ENCODE assay signal across 28 cellular contexts in genomic region chr2:233544079-233544690, GRCh38. TPM values are rescaled to one million over a fixed set of nuclear protein-coding genes. Genes with fewer than 3 reads are reported as not detected.
DNase-seq lines count a peak whose midpoint lies in the region; ATAC-seq, FAIRE-seq and TF ChIP-seq lines count a peak whose summit lies in the region.
"Had no signal": no experiment of that assay in that cellular context is flagged by ENCODE, and none has a peak within 500 bp of the region (broad histone marks: within the 10 kb centered on the region; RNA-seq: fewer than 3 reads in every experiment).

No MANE protein-coding gene starts in this region.

- in situ Hi-C loops in astrocyte of the spinal cord (cut with HindIII; ENCODE audit: low sequenced_read_pairs): no loop called here

- no peaks in the 10 kb centered on the region for H3K27me3 ChIP-seq in uterus
- H3K27me3 ChIP-seq: cardiac muscle cell, hepatocyte, neutrophil, suprapubic skin had no signal

- H3K36me3 ChIP-seq in kidney (ENCODE audit: control insufficient read depth in 1 of 2, insufficient read depth in 2 of 2, low read length in 2 of 2) (peaks cover 9 to 12% of the 10 kb centered on the region in 2 donors), uterus (no peaks in the 10 kb centered on the region)
- H3K36me3 ChIP-seq: neutrophil, prostate gland had no signal

- peaks cover 8% of the 10 kb centered on the region for H3K9me3 Mint-ChIP-seq in nephron progenitor cell
- H3K9me3 Mint-ChIP-seq: activated CD4-positive, alpha-beta memory T cell treated with anti-CD3 and anti-CD28 coated beads for 36 hours; CD8-positive, alpha-beta T cell; dendritic cell treated with granulocyte-macrophage colony-stimulating factor and Interleukin-4, amounts not matched to agents 40 ng/mL and 50 ng/mL, for 4 days; stimulated activated memory B cell treated with anti-CD40 and anti-IgM and Interleukin-4, amounts not matched to agents 10 μg/mL and 1 μg/mL and 100 μg/mL, for 72 hours had no signal

- TF ChIP-seq CTCF in astrocyte of the spinal cord (IDR thresholded peaks at IDR 0.05; ENCODE audit: low read depth, low read length) (no peak), kidney (IDR thresholded peaks at IDR 0.05; ENCODE audit: borderline replicate concordance, extremely low read depth, insufficient read depth) (no peak), nephron progenitor cell (IDR thresholded peaks at IDR 0.05) (no peak), uterus (IDR thresholded peaks at IDR 0.05) (no peak)

- H3K4me1 Mint-ChIP-seq in nephron progenitor cell: peaks cover 33% of the 10 kb centered on the region

- intact Hi-C loops in kidney (cut with DNase I): no loop called here
- intact Hi-C loops in uterus (cut with DNase I; ENCODE audit: low total_unique reads): no loop called here

- H3K4me1 ChIP-seq in kidney (ENCODE audit: control insufficient read depth in 1 of 2, insufficient read depth in 1 of 2, low read depth in 1 of 2, low read length in 2 of 2): peaks cover 4 to 14% of the 10 kb centered on the region in 2 donors
- H3K4me1 ChIP-seq in uterus: no peaks in the 10 kb centered on the region
- H3K4me1 ChIP-seq: prostate gland, suprapubic skin had no signal

- peak overlapping the region; percentile 51 for H3K4me3 Mint-ChIP-seq in nephron progenitor cell
- H3K4me3 Mint-ChIP-seq: activated CD4-positive, alpha-beta memory T cell treated with anti-CD3 and anti-CD28 coated beads for 36 hours; CD8-positive, alpha-beta T cell; dendritic cell treated with granulocyte-macrophage colony-stimulating factor and Interleukin-4, amounts not matched to agents 40 ng/mL and 50 ng/mL, for 4 days; stimulated activated memory B cell treated with anti-CD40 and anti-IgM and Interleukin-4, amounts not matched to agents 10 μg/mL and 1 μg/mL and 100 μg/mL, for 72 hours had no signal

- no peaks in the 10 kb centered on the region for H3K27me3 Mint-ChIP-seq in nephron progenitor cell (ENCODE audit: low read depth, poor library complexity)
- H3K27me3 Mint-ChIP-seq: activated CD4-positive, alpha-beta memory T cell treated with anti-CD3 and anti-CD28 coated beads for 36 hours; dendritic cell treated with granulocyte-macrophage colony-stimulating factor and Interleukin-4, amounts not matched to agents 40 ng/mL and 50 ng/mL, for 4 days; stimulated activated memory B cell treated with anti-CD40 and anti-IgM and Interleukin-4, amounts not matched to agents 10 μg/mL and 1 μg/mL and 100 μg/mL, for 72 hours had no signal

- DNase-seq in GM19239 (ENCODE audit: insufficient read length, low spot score): no peak
- DNase-seq in astrocyte of the spinal cord (ENCODE audit: low read depth, low spot score): peak; percentile 12
- no peak for DNase-seq in kidney
- DNase-seq in nephron progenitor cell: peak; percentile 3
- DNase-seq in NCI-H1436 (lab: John Stamatoyannopoulos, UW): no peak
- DNase-seq in NCI-H2227 treated with DMSO at 0.1 percent for 48 hours (lab: John Stamatoyannopoulos, UW): no peak
- DNase-seq in uterus: no peak
- DNase-seq: activated CD4-positive, alpha-beta memory T cell treated with anti-CD3 and anti-CD28 coated beads for 36 hours; activated naive CD4-positive, alpha-beta T cell; activated T-cell treated with anti-CD3 and anti-CD28 coated beads, Interleukin-2, amount 50 U/mL, for 1 hour; amygdala; CD8-positive, alpha-beta T cell; Kasumi-1; NCI-H1092; NCI-H2029; NCI-H82; Right ventricle myocardium superior; T1000 had no signal

- peak overlapping the region; percentile 37 to 40 for H3K27ac ChIP-seq in kidney (ENCODE audit: low read depth in 2 of 2, low read length in 2 of 2)
- H3K27ac ChIP-seq in uterus: no peak overlapping the region
- H3K27ac ChIP-seq: cardiac muscle cell, hepatocyte, neutrophil, prostate gland, skin epidermis, suprapubic skin had no signal

- H3K9ac ChIP-seq in kidney (ENCODE audit: low read length in 2 of 2): no peak overlapping the region

- peak overlapping the region; percentile 60 for H3K27ac Mint-ChIP-seq in nephron progenitor cell
- H3K27ac Mint-ChIP-seq: activated CD4-positive, alpha-beta memory T cell treated with anti-CD3 and anti-CD28 coated beads for 36 hours; dendritic cell treated with granulocyte-macrophage colony-stimulating factor and Interleukin-4, amounts not matched to agents 40 ng/mL and 50 ng/mL, for 4 days; stimulated activated memory B cell treated with anti-CD40 and anti-IgM and Interleukin-4, amounts not matched to agents 10 μg/mL and 1 μg/mL and 100 μg/mL, for 72 hours had no signal

- H3K9me3 ChIP-seq in kidney (ENCODE audit: control insufficient read depth in 1 of 2, low read length in 2 of 2) (no peaks in the 10 kb centered on the region), uterus (no peaks in the 10 kb centered on the region)
- H3K9me3 ChIP-seq: neutrophil, prostate gland, suprapubic skin had no signal

- TF ChIP-seq POLR2A in uterus (IDR thresholded peaks at IDR 0.05): no peak

- FAIRE-seq in GM19239 (lab: Jason Lieb, UNC) (peak; percentile 11), kidney (lab: Jason Lieb, UNC) (no peak)
- FAIRE-seq: islet of Langerhans had no signal

- no peak for ATAC-seq in HG03039 (IDR thresholded peaks at IDR 0.05; ENCODE audit: unreplicated experiment)
- ATAC-seq: CD8-positive, alpha-beta T cell; stimulated activated memory B cell treated with anti-CD40 and anti-IgM and Interleukin-4, amounts not matched to agents 10 μg/mL and 1 μg/mL and 100 μg/mL, for 72 hours had no signal

- no peak overlapping the region for H3K4me3 ChIP-seq in astrocyte of the spinal cord (ENCODE audit: low read depth, low read length)
- peak overlapping the region in 1 of 2 donors; percentile 22 for H3K4me3 ChIP-seq in kidney (ENCODE audit: low read length in 2 of 2)
- H3K4me3 ChIP-seq in uterus: no peak overlapping the region
- H3K4me3 ChIP-seq: cardiac muscle cell, hepatocyte, prostate gland, skin epidermis, suprapubic skin had no signal

- H3K36me3 Mint-ChIP-seq in nephron progenitor cell (ENCODE audit: low read depth): peaks cover 60% of the 10 kb centered on the region

RNA-seq across cellular contexts. Expression of gene USP40, which starts 22.4 kb away (rescaled TPM):
- total RNA-seq in kidney (51.6 TPM), uterus (10 to 100 TPM; 14.7 to 60.2 (median 49.5) TPM)
- 28.5 TPM for polyA plus RNA-seq in kidney (ENCODE audit: insufficient read depth, low read depth, low replicate concordance)

Comparison
In these comparisons a context has a peak if more than half of its experiments do, and no peak if none do; other contexts are left out.
1. DNase-seq: peak in astrocyte of the spinal cord (single experiment) and nephron progenitor cell (single experiment); none in GM19239 (single experiment), kidney (single experiment), NCI-H1436 (single experiment), NCI-H2227 treated with DMSO at 0.1 percent for 48 hours (single experiment) and uterus (0 of 2).
2. H3K27ac ChIP-seq: peak in kidney (2 of 2); none in uterus (0 of 2).